In the genomic region with DNA sequence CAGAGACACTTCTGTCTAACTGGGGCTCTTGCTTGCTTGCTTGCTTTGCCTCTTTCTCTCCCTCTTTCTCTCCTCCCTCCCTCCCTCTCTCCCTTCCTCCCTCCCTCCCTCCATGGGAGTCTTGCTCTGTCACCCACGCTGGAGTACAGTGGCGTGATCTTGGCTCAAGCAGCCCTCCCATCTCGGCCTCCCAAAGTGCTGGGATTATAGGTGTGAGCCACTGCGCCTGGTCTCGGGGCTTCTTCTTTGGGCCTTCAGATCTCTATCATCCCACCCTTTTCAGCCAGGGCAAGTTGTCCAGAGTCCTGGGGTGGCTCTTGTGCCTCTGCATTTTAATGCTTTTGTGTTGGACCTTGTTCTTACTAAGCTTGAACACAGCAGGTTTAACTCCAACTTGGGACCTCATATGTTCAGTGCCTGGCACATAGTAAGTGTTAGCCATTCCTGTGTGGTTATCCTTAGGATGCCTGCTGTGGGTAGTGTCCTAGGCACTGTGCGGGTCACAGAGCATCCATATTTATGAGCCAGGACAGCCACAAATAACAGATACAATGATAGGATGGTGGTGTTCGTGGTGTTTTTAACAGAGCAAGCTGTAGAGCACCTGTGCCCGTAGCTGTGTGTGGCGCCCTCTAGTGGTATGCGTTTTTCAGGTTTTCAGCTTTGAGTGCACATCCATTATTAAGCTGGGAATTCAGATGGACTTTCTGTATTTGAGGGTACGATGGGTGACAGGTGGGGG, we compare ENCODE assay signal across 8 cellular contexts.
DNase-seq lines count a peak whose midpoint lies in the region; ATAC-seq, FAIRE-seq and TF ChIP-seq lines count a peak whose summit lies in the region.

No MANE protein-coding gene starts in this region.

- H3K4me3 ChIP-seq in GM12865 (ENCODE audit: low read depth, low read length) = no peak overlapping the region
- H3K4me3 ChIP-seq in WI38 (ENCODE audit: low read depth, low read length) = no peak overlapping the region

- peak; percentile 80 for DNase-seq in GM12865 (ENCODE audit: low read depth)
- peak; percentile 25 for DNase-seq in NCI-H1092 treated with DMSO at 0.1 percent for 48 hours (lab: John Stamatoyannopoulos, UW)
- peak; percentile 57 to 84 for DNase-seq in T47D (ENCODE audit: low read depth in 1 of 2, low spot score in 1 of 2)
- DNase-seq in islet precursor cell = peak; percentile 81
- DNase-seq in stimulated activated CD4-positive, alpha-beta T cell treated with anti-CD3 and anti-CD28 coated beads, Interleukin-2, amount 100 ng/mL, for 4 hours (ENCODE audit: low read depth) = peak; percentile 36
- DNase-seq in frontal cortex (ENCODE audit: low spot score in 2 of 2) = no peak

- TF ChIP-seq CTCF in GM12865 (IDR thresholded peaks at IDR 0.05; ENCODE audit: insufficient read depth, low read depth, low read length, missing control alignments) = peak; percentile 85
- TF ChIP-seq CTCF in WI38 (IDR thresholded peaks at IDR 0.05; ENCODE audit: low read depth, low read length) = peak; percentile 80

- no peak for FAIRE-seq in frontal cortex (lab: Jason Lieb, UNC)

- in situ Hi-C loops in T47D (cut with HindIII; ENCODE audit: low pct_unique_long_range_greater_than_20kb, low sequenced_read_pairs) = no loop called here

- no peak for ATAC-seq in GM21515 (IDR thresholded peaks at IDR 0.05; ENCODE audit: unreplicated experiment)

Comparison
In these comparisons a context has a peak if more than half of its experiments do, and no peak if none do; other contexts are left out.
1. DNase-seq: peak in GM12865 (single experiment), NCI-H1092 treated with DMSO at 0.1 percent for 48 hours (single experiment), T47D (2 of 2), islet precursor cell (single experiment) and stimulated activated CD4-positive, alpha-beta T cell treated with anti-CD3 and anti-CD28 coated beads, Interleukin-2, amount 100 ng/mL, for 4 hours (single experiment); none in frontal cortex (0 of 2).